In the genomic region with DNA sequence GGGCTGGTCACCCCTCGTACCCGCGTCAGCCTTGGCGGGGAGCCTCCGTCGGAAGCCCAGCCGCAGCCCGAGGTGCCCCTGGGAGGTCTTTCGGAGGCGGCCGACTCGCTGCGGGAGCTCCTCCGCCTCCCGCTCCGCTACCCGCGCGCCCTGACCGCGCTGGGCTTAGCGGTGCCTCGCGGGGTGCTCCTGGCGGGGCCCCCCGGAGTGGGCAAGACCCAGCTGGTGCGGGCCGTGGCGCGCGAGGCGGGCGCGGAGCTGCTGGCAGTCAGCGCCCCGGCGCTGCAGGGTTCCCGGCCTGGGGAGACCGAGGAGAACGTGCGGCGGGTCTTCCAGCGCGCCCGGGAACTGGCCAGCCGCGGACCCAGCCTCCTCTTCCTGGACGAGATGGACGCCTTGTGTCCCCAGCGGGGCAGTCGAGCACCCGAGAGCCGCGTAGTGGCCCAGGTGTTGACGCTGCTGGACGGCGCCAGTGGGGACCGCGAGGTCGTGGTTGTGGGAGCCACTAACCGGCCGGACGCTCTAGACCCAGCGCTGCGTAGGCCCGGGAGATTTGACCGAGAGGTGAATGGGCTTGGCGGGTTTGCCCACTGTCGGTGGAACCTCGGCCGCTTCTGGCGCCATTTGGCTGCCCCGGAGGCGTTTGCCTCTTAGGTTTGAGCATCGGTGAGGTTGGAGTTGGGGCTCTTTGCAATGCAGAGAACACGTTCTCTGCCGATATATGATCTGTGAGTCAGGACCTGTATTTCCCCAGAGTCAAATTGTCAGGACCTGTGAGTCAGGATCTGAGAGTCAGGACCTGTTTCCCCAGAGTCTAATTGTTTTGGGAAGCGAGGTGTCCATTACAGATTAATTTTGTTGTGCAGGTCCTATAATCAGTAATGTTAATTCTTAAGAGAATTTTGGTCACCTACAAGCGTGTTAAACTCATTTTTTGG, we compare ENCODE assay signal across 8 cellular contexts. TPM values are rescaled to one million over a fixed set of nuclear protein-coding genes. Genes with fewer than 3 reads are reported as not detected.
DNase-seq lines count a peak whose midpoint lies in the region; ATAC-seq and TF ChIP-seq lines count a peak whose summit lies in the region.

No MANE protein-coding gene starts in this region.

- no peak for TF ChIP-seq EP300 in stomach (IDR thresholded peaks at IDR 0.05)

- H3K9me3 Mint-ChIP-seq in effector memory CD8-positive, alpha-beta T cell = no peaks in the 10 kb centered on the region

- no peaks in the 10 kb centered on the region for H3K9me3 ChIP-seq in mononuclear cell (ENCODE audit: low read depth, low read length)
- H3K9me3 ChIP-seq in stomach = no peaks in the 10 kb centered on the region

- TF ChIP-seq CTCF in stomach (IDR thresholded peaks at IDR 0.05) = no peak

- H3K27me3 Mint-ChIP-seq in effector memory CD8-positive, alpha-beta T cell = no peaks in the 10 kb centered on the region

- no peak for TF ChIP-seq POLR2A in stomach (IDR thresholded peaks at IDR 0.05)

- peak overlapping the region; percentile 87 to 90 for H3K4me3 Mint-ChIP-seq in effector memory CD8-positive, alpha-beta T cell

- peak; percentile 18 for ATAC-seq in GM21576 (IDR thresholded peaks at IDR 0.05; ENCODE audit: unreplicated experiment)
- ATAC-seq in effector memory CD8-positive, alpha-beta T cell (replicated peaks) = peak; percentile 3

- H3K27ac ChIP-seq in stomach = peak overlapping the region; percentile 87 to 96 (median 94)

- H3K4me1 Mint-ChIP-seq in effector memory CD8-positive, alpha-beta T cell (ENCODE audit: low read depth in 2 of 2) = peaks cover 18 to 36% of the 10 kb centered on the region in 2 donors

- DNase-seq in EL (peak; percentile 54), HuH-7.5 (ENCODE audit: low spot score) (peak; percentile 37), stomach (peak; percentile 42), NCI-H510A treated with DMSO at 0.1 percent for 48 hours (lab: John Stamatoyannopoulos, UW) (no peak)
- peak; percentile 32 for DNase-seq in activated CD4-positive, alpha-beta T cell treated with anti-CD3 and anti-CD28 coated beads for 48 hours
- peak in 2 of 3 experiments; percentile 1 to 14 for DNase-seq in effector memory CD8-positive, alpha-beta T cell

- 1 to 4% (median 1%) methylated on average over 10 to 79 of the region's 79 CpGs for whole genome bisulfite sequencing in stomach, 5 donors

- peaks cover 10 to 33% (median 31%) of the 10 kb centered on the region in 4 donors for H3K36me3 ChIP-seq in stomach

- H3K4me3 ChIP-seq in mononuclear cell (ENCODE audit: low read length) (peak overlapping the region; percentile 88), stomach (peak overlapping the region; percentile 64 to 98 (median 97))

- H3K27me3 ChIP-seq in mononuclear cell (ENCODE audit: insufficient read depth, low read length) = no peaks in the 10 kb centered on the region
- no peaks in the 10 kb centered on the region for H3K27me3 ChIP-seq in stomach

- H3K4me1 ChIP-seq in mononuclear cell (ENCODE audit: insufficient read depth, low read length) = peaks cover 26% of the 10 kb centered on the region
- peaks cover 12 to 51% (median 33%) of the 10 kb centered on the region in 4 donors for H3K4me1 ChIP-seq in stomach

- intact Hi-C loops in stomach (cut with DNase I; ENCODE audit: low total_unique reads) = loop anchor here (10.0 kb wide), 1 partner anchor 198 kb away; no protein-coding TSS in a partner anchor

- peaks cover 23% of the 10 kb centered on the region for H3K36me3 Mint-ChIP-seq in effector memory CD8-positive, alpha-beta T cell (ENCODE audit: insufficient read depth)

- peak overlapping the region; percentile 91 to 93 for H3K27ac Mint-ChIP-seq in effector memory CD8-positive, alpha-beta T cell

RNA-seq across cellular contexts. Expression of a gene that starts 24.9 kb away (rescaled TPM):
- total RNA-seq in mononuclear cell (2.3 TPM), stomach (100 to 1,000 TPM in 1 of 5 donors, 10 to 100 TPM in 4; 30.4 to 110 (median 53.3) TPM)
- 10 to 100 TPM; 22.6 to 68.7 (median 52.8) TPM for polyA plus RNA-seq in stomach
